In the genomic region with DNA sequence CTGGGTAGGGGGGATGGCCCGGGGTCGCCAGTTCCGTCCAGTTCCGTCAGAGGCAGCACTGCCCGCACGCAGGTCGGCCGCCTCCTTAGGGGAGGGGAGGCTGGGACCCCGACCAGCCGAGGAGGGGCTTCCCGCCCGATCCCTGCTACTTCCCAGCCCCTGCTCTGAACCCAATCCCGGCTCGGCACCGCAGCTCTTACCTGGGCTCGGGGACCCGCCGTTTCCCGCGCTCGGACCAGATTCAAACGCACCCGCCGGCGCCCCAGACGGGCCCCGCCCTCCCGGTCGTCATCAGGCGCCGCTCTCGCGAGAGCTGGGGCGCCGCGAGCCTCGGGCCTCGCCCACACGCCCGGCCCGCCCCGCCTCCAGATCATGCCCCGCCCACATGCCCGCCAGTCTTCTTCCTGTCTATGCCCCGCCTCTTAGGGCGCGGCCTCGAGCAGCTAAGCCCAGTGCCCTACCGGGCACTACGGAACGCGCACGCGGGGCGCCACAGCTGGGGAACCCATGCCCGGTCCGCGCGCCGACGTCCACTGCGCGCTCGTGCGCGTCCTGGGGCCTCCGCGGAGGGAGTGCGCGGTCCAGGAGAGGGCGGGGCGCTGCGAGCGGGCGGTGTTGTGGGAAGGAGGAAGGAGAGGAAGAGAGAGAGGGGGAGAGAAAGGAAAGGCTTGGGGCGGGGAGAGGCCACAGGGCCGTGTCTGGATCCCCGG, we compare ENCODE assay signal across 1 cellular context.
TF ChIP-seq lines count a peak whose summit lies in the region.

A gene with protein sequence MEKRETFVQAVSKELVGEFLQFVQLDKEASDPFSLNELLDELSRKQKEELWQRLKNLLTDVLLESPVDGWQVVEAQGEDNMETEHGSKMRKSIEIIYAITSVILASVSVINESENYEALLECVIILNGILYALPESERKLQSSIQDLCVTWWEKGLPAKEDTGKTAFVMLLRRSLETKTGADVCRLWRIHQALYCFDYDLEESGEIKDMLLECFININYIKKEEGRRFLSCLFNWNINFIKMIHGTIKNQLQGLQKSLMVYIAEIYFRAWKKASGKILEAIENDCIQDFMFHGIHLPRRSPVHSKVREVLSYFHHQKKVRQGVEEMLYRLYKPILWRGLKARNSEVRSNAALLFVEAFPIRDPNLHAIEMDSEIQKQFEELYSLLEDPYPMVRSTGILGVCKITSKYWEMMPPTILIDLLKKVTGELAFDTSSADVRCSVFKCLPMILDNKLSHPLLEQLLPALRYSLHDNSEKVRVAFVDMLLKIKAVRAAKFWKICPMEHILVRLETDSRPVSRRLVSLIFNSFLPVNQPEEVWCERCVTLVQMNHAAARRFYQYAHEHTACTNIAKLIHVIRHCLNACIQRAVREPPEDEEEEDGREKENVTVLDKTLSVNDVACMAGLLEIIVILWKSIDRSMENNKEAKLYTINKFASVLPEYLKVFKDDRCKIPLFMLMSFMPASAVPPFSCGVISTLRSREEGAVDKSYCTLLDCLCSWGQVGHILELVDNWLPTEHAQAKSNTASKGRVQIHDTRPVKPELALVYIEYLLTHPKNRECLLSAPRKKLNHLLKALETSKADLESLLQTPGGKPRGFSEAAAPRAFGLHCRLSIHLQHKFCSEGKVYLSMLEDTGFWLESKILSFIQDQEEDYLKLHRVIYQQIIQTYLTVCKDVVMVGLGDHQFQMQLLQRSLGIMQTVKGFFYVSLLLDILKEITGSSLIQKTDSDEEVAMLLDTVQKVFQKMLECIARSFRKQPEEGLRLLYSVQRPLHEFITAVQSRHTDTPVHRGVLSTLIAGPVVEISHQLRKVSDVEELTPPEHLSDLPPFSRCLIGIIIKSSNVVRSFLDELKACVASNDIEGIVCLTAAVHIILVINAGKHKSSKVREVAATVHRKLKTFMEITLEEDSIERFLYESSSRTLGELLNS (minus strand): TSS at position 281 of the 710 bp plus-strand sequence. CDS start 2,905 bp downstream, outside the sequence.

TF ChIP-seq in K562, 482 proteins besides CTCF, POLR2A, EP300 and RAD21 (continued from another document and continues in another):
- TF ChIP-seq, protein P1, sequence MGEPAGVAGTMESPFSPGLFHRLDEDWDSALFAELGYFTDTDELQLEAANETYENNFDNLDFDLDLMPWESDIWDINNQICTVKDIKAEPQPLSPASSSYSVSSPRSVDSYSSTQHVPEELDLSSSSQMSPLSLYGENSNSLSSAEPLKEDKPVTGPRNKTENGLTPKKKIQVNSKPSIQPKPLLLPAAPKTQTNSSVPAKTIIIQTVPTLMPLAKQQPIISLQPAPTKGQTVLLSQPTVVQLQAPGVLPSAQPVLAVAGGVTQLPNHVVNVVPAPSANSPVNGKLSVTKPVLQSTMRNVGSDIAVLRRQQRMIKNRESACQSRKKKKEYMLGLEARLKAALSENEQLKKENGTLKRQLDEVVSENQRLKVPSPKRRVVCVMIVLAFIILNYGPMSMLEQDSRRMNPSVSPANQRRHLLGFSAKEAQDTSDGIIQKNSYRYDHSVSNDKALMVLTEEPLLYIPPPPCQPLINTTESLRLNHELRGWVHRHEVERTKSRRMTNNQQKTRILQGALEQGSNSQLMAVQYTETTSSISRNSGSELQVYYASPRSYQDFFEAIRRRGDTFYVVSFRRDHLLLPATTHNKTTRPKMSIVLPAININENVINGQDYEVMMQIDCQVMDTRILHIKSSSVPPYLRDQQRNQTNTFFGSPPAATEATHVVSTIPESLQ (CRISPR knock-in tag; IDR thresholded peaks at IDR 0.05): peak; percentile 69; the same call in 1 of the 2 replicates
- TF ChIP-seq SP2 (IDR thresholded peaks at IDR 0.05; ENCODE audit: extremely low read depth, low read depth, low read length, poor library complexity, severe bottlenecking) (no peak), ZNF146 (CRISPR knock-in tag; IDR thresholded peaks at IDR 0.05; ENCODE audit: unreplicated experiment) (no peak), ARID1B (IDR thresholded peaks at IDR 0.05) (no peak; the same call in 1 of the 2 replicates), ZNF589 (CRISPR knock-in tag; IDR thresholded peaks at IDR 0.05; ENCODE audit: low read depth) (peak; percentile 72; the same call in 1 of the 2 replicates), CBFB (CRISPR knock-in tag; IDR thresholded peaks at IDR 0.05) (no peak), ZNF830 (CRISPR knock-in tag; IDR thresholded peaks at IDR 0.05) (no peak), KDM4B (IDR thresholded peaks at IDR 0.05; ENCODE audit: borderline replicate concordance in 2 of 2, low read depth in 1 of 2) (peak in 1 of 2 experiments; percentile 54; a peak in 1 of 4 replicates), ELF2 (CRISPR knock-in tag; IDR thresholded peaks at IDR 0.05) (peak; percentile 88), SPI1 (IDR thresholded peaks at IDR 0.05; ENCODE audit: borderline replicate concordance, low read depth, low read length) (peak; percentile 21; the same call in 1 of the 2 replicates), BCOR (IDR thresholded peaks at IDR 0.05) (no peak), U2AF1 (optimal IDR thresholded peaks at IDR 0.05; ENCODE audit: low read depth, low read length) (peak; percentile 89), SMARCA4 (IDR thresholded peaks at IDR 0.05) (peak; percentile 28; the same call in 1 of the 2 replicates), PTBP1 (IDR thresholded peaks at IDR 0.05; ENCODE audit: low read depth, low read length) (no peak), ZNF699 (CRISPR knock-in tag; IDR thresholded peaks at IDR 0.05; ENCODE audit: insufficient replicate concordance) (no peak), DPF2 (IDR thresholded peaks at IDR 0.05) (no peak; the same call in 1 of the 2 replicates), TEAD2 (tag; IDR thresholded peaks at IDR 0.05) (no peak), ZNF197 (CRISPR knock-in tag; IDR thresholded peaks at IDR 0.05; ENCODE audit: low read depth) (peak; percentile 80; the same call in 1 of the 2 replicates), NCOA2 (IDR thresholded peaks at IDR 0.05; ENCODE audit: partially characterized antibody in 2 of 2) (no peak), POLR2B (IDR thresholded peaks at IDR 0.05; ENCODE audit: low read depth, partially characterized antibody) (peak; percentile 95), CBX3 (IDR thresholded peaks at IDR 0.05; ENCODE audit: borderline replicate concordance in 1 of 2, low read length in 2 of 2) (peak in 1 of 2 experiments; percentile 55; a peak in 1 of 3 replicates), ZNF239 (CRISPR knock-in tag; IDR thresholded peaks at IDR 0.05) (no peak), SIX5 (IDR thresholded peaks at IDR 0.05; ENCODE audit: borderline replicate concordance in 1 of 2, insufficient read depth in 1 of 2, low read depth in 1 of 2, low read length in 2 of 2) (no peak), POLR3A (IDR thresholded peaks at IDR 0.05; ENCODE audit: borderline replicate concordance, extremely low read depth, insufficient read depth, insufficient read length) (no peak), RCOR1 (IDR thresholded peaks at IDR 0.05; ENCODE audit: borderline replicate concordance in 1 of 2, low read depth in 2 of 2, low read length in 2 of 2) (peak in 1 of 2 experiments; percentile 40; a peak in 1 of 4 replicates), TBP (optimal IDR thresholded peaks at IDR 0.05; ENCODE audit: low read depth, low read length) (peak; percentile 76), OTX1 (CRISPR knock-in tag; IDR thresholded peaks at IDR 0.05) (no peak), KDM2B (CRISPR knock-in tag; IDR thresholded peaks at IDR 0.05) (peak; percentile 91; the same call in 1 of the 2 replicates), RNF2 (IDR thresholded peaks at IDR 0.05) (peak; percentile 76), CREM (IDR thresholded peaks at IDR 0.05; ENCODE audit: low read depth) (peak; percentile 90), ZNF324 (CRISPR knock-in tag; IDR thresholded peaks at IDR 0.05) (no peak), ZNF23 (CRISPR knock-in tag; IDR thresholded peaks at IDR 0.05) (no peak)
- TF ChIP-seq, protein P2, sequence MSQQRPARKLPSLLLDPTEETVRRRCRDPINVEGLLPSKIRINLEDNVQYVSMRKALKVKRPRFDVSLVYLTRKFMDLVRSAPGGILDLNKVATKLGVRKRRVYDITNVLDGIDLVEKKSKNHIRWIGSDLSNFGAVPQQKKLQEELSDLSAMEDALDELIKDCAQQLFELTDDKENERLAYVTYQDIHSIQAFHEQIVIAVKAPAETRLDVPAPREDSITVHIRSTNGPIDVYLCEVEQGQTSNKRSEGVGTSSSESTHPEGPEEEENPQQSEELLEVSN (IDR thresholded peaks at IDR 0.05; ENCODE audit: borderline replicate concordance in 1 of 2, extremely low read depth in 1 of 2, insufficient read depth in 1 of 2, insufficient read length in 1 of 2, low read depth in 1 of 2, low read length in 1 of 2, poor library complexity in 1 of 2, severe bottlenecking in 1 of 2): peak; percentile 63 to 93
- TF ChIP-seq, protein P3, sequence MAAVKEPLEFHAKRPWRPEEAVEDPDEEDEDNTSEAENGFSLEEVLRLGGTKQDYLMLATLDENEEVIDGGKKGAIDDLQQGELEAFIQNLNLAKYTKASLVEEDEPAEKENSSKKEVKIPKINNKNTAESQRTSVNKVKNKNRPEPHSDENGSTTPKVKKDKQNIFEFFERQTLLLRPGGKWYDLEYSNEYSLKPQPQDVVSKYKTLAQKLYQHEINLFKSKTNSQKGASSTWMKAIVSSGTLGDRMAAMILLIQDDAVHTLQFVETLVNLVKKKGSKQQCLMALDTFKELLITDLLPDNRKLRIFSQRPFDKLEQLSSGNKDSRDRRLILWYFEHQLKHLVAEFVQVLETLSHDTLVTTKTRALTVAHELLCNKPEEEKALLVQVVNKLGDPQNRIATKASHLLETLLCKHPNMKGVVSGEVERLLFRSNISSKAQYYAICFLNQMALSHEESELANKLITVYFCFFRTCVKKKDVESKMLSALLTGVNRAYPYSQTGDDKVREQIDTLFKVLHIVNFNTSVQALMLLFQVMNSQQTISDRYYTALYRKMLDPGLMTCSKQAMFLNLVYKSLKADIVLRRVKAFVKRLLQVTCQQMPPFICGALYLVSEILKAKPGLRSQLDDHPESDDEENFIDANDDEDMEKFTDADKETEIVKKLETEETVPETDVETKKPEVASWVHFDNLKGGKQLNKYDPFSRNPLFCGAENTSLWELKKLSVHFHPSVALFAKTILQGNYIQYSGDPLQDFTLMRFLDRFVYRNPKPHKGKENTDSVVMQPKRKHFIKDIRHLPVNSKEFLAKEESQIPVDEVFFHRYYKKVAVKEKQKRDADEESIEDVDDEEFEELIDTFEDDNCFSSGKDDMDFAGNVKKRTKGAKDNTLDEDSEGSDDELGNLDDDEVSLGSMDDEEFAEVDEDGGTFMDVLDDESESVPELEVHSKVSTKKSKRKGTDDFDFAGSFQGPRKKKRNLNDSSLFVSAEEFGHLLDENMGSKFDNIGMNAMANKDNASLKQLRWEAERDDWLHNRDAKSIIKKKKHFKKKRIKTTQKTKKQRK (IDR thresholded peaks at IDR 0.05; ENCODE audit: borderline replicate concordance, low read depth, low read length): no peak
- TF ChIP-seq, protein P4, sequence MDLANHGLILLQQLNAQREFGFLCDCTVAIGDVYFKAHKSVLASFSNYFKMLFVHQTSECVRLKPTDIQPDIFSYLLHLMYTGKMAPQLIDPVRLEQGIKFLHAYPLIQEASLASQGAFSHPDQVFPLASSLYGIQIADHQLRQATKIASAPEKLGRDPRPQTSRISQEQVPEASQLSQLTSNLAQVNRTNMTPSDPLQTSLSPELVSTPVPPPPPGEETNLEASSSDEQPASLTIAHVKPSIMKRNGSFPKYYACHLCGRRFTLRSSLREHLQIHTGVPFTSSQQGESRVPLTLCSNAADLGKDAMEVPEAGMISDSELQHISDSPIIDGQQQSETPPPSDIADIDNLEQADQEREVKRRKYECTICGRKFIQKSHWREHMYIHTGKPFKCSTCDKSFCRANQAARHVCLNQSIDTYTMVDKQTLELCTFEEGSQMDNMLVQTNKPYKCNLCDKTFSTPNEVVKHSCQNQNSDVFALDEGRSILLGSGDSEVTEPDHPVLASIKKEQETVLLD (IDR thresholded peaks at IDR 0.05): peak; percentile 79
- TF ChIP-seq, protein P5, sequence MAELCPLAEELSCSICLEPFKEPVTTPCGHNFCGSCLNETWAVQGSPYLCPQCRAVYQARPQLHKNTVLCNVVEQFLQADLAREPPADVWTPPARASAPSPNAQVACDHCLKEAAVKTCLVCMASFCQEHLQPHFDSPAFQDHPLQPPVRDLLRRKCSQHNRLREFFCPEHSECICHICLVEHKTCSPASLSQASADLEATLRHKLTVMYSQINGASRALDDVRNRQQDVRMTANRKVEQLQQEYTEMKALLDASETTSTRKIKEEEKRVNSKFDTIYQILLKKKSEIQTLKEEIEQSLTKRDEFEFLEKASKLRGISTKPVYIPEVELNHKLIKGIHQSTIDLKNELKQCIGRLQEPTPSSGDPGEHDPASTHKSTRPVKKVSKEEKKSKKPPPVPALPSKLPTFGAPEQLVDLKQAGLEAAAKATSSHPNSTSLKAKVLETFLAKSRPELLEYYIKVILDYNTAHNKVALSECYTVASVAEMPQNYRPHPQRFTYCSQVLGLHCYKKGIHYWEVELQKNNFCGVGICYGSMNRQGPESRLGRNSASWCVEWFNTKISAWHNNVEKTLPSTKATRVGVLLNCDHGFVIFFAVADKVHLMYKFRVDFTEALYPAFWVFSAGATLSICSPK (IDR thresholded peaks at IDR 0.05; ENCODE audit: borderline replicate concordance): no peak
- TF ChIP-seq, protein P6, sequence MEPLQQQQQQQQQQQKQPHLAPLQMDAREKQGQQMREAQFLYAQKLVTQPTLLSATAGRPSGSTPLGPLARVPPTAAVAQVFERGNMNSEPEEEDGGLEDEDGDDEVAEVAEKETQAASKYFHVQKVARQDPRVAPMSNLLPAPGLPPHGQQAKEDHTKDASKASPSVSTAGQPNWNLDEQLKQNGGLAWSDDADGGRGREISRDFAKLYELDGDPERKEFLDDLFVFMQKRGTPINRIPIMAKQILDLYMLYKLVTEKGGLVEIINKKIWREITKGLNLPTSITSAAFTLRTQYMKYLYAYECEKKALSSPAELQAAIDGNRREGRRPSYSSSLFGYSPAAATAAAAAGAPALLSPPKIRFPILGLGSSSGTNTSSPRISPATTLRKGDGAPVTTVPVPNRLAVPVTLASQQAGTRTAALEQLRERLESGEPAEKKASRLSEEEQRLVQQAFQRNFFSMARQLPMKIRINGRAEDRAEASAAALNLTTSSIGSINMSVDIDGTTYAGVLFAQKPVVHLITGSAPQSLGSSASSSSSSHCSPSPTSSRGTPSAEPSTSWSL (CRISPR knock-in tag; IDR thresholded peaks at IDR 0.05; ENCODE audit: borderline replicate concordance): no peak
- TF ChIP-seq, protein P7, sequence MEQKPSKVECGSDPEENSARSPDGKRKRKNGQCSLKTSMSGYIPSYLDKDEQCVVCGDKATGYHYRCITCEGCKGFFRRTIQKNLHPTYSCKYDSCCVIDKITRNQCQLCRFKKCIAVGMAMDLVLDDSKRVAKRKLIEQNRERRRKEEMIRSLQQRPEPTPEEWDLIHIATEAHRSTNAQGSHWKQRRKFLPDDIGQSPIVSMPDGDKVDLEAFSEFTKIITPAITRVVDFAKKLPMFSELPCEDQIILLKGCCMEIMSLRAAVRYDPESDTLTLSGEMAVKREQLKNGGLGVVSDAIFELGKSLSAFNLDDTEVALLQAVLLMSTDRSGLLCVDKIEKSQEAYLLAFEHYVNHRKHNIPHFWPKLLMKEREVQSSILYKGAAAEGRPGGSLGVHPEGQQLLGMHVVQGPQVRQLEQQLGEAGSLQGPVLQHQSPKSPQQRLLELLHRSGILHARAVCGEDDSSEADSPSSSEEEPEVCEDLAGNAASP (IDR thresholded peaks at IDR 0.05): no peak
- TF ChIP-seq, protein P8, sequence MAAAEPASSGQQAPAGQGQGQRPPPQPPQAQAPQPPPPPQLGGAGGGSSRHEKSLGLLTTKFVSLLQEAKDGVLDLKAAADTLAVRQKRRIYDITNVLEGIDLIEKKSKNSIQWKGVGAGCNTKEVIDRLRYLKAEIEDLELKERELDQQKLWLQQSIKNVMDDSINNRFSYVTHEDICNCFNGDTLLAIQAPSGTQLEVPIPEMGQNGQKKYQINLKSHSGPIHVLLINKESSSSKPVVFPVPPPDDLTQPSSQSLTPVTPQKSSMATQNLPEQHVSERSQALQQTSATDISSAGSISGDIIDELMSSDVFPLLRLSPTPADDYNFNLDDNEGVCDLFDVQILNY (CRISPR knock-in tag; IDR thresholded peaks at IDR 0.05): peak; percentile 89
